ENCODE assay signal across 12 cellular contexts in genomic region chr19:50344661-50345318, GRCh38. TPM values are rescaled to one million over a fixed set of nuclear protein-coding genes. Genes with fewer than 3 reads are reported as not detected.
DNase-seq lines count a peak whose midpoint lies in the region; ATAC-seq, FAIRE-seq and TF ChIP-seq lines count a peak whose summit lies in the region.
"Had no signal": no experiment of that assay in that cellular context is flagged by ENCODE, and none has a peak within 500 bp of the region (broad histone marks: within the 10 kb centered on the region; RNA-seq: fewer than 3 reads in every experiment).

No MANE protein-coding gene starts in this region.

- RAD21 ChIA-PET in GM12878 (lab: Charles Lee; ENCODE audit: unreplicated experiment): interaction anchor here (1.0 to 4.6 kb wide), 6 partner anchors 12 to 71 kb away, joined by 3 to 28 read pairs (median 5); partner anchors contain the start of gene KCNC3

- peak overlapping the region; percentile 19 for H3K4me2 ChIP-seq in GM12878 (ENCODE audit: control insufficient read depth, insufficient read depth)

- intact Hi-C loops in GM12878 (cut with micrococcal nuclease; ENCODE audit: unreplicated experiment): loop anchor here (5.0 kb wide), 1 partner anchor 88 kb away; the partner anchor contains the start of gene MYBPC2

- DNase-seq in CD1c-positive myeloid dendritic cell (ENCODE audit: extremely low spot score) (peak; percentile 68), GM12878 (ENCODE audit: low read depth, low spot score) (peak; percentile 90), NCI-H187 treated with DMSO at 0.1 percent for 48 hours (lab: John Stamatoyannopoulos, UW) (no peak), AG08396 (ENCODE audit: low spot score) (no peak), kidney glomerular epithelial cell (lab: John Stamatoyannopoulos, UW) (no peak)
- DNase-seq: activated T-cell treated with anti-CD3 and anti-CD28 coated beads, Interleukin-2, amount 50 U/mL, for 1 hour; Caco-2 had no signal

- SMC1A ChIA-PET in GM12878 (lab: Charles Lee; ENCODE audit: uncharacterized antibody, unreplicated experiment): interaction anchor here (0.9 to 6.9 kb wide), 4 partner anchors 12 to 433 kb away, joined by 3 to 49 read pairs (median 4); no protein-coding TSS in a partner anchor

- H3K9me3 ChIP-seq in GM12878 (replicated peaks; ENCODE audit: control insufficient read depth, insufficient read depth, low read length): peaks cover 7% of the 10 kb centered on the region; the same call in 2 of the 3 replicates
- H3K9me3 ChIP-seq: pancreas had no signal

- peak overlapping the region; percentile 36; the same call in 1 of the 2 replicates for H2AFZ ChIP-seq in GM12878 (ENCODE audit: control insufficient read depth, low read depth, low read length)

- peak overlapping the region; percentile 90 for H3K4me3 ChIP-seq in GM12878
- H3K4me3 ChIP-seq: pancreas had no signal

- peak overlapping the region; percentile 95 for H3K27ac ChIP-seq in GM12878 (ENCODE audit: control insufficient read depth, insufficient read depth)
- H3K27ac ChIP-seq: pancreas had no signal

- no peak for TF ChIP-seq RAD21 in GM12878 (IDR thresholded peaks at IDR 0.05; ENCODE audit: insufficient read depth, low read depth, low read length)

- H3K27me3 ChIP-seq in GM12878 (replicated peaks in 1 of 2; ENCODE audit: control insufficient read depth in 2 of 2, insufficient read depth in 2 of 2, low read length in 1 of 2): no peaks in the 10 kb centered on the region
- H3K27me3 ChIP-seq: pancreas had no signal

- peaks cover 39% of the 10 kb centered on the region for H3K4me1 ChIP-seq in GM12878 (ENCODE audit: control insufficient read depth, insufficient read depth, low read length)
- H3K4me1 ChIP-seq: pancreas had no signal

- 5% methylated on average over 8 of the region's 8 CpGs for WGBS in GM12878 (ENCODE audit: insufficient coverage, insufficient replicate concordance, low lambda C conversion rate, missing lambda C conversion rate)

- peak; percentile 40 for ATAC-seq in HG03378 (IDR thresholded peaks at IDR 0.05; ENCODE audit: unreplicated experiment)
- peak; percentile 63 for ATAC-seq in GM12878
- ATAC-seq in GM19397 (IDR thresholded peaks at IDR 0.05; ENCODE audit: unreplicated experiment): no peak

- no TSS peak for BruUV-seq in GM12878 (replicated peaks; lab: Mats Ljungman, UMichigan)

- FAIRE-seq in GM12878 (lab: Jason Lieb, UNC): peak; percentile 87
- FAIRE-seq: H1, pancreas had no signal

- H3K9ac ChIP-seq in GM12878 (ENCODE audit: control insufficient read depth, insufficient read depth, low read length): peak overlapping the region; percentile 84

- peaks cover 0 to 2% of the 10 kb centered on the region in 2 experiments; a peak in 1 of 4 replicates for H3K36me3 ChIP-seq in GM12878 (ENCODE audit: control insufficient read depth in 2 of 2, insufficient read depth in 2 of 2, low read length in 1 of 2)
- H3K36me3 ChIP-seq: pancreas had no signal

- POLR2A ChIA-PET in GM12878 (lab: Charles Lee): interaction anchor here (0.8 to 5.8 kb wide), 8 partner anchors 9 to 74 kb away, joined by 3 to 38 read pairs (median 5); partner anchors contain the start of genes KCNC3 and SPIB

- TF ChIP-seq POLR2A in GM18951 (IDR thresholded peaks at IDR 0.05; ENCODE audit: extremely low read depth, insufficient read depth, insufficient read length) (peak; percentile 54), GM12878 (IDR thresholded peaks at IDR 0.05; ENCODE audit: low read depth, low read length) (peak; percentile 96)

- CTCF ChIA-PET in GM12878 (lab: Yijun Ruan, JAX): interaction anchor here (0.6 to 5.5 kb wide), 7 partner anchors 9 to 92 kb away, joined by 3 to 29 read pairs (median 6); partner anchors contain the start of gene NAPSA

- in situ Hi-C loops in GM18951 (cut with MboI; ENCODE audit: low sequenced_read_pairs, unreplicated experiment) (no loop called here), GM12878 (cut with MboI) (loop anchor here (25.0 kb wide), 1 partner anchor 1018 kb away; the partner anchor contains the start of genes CLDND2, ETFB and NKG7)

- H4K20me1 ChIP-seq in GM12878 (ENCODE audit: control insufficient read depth, insufficient read depth): no peaks in the 10 kb centered on the region

- TF ChIP-seq CTCF in GM12878 (IDR thresholded peaks at IDR 0.05 in 2 of 3, conservative IDR thresholded peaks at IDR 0.05 in 1 of 3; ENCODE audit: control insufficient read depth in 2 of 3, extremely low read depth in 1 of 3, insufficient read depth in 1 of 3, low read depth in 3 of 3, low read length in 3 of 3): no peak

- peak; percentile 48 to 88; a peak in 3 of 4 replicates for TF ChIP-seq EP300 in GM12878 (IDR thresholded peaks at IDR 0.05; ENCODE audit: borderline replicate concordance in 1 of 2, control insufficient read depth in 1 of 2, low read depth in 2 of 2, low read length in 2 of 2)

- peaks cover 34% of the 10 kb centered on the region for H3K79me2 ChIP-seq in GM12878 (ENCODE audit: control insufficient read depth, insufficient read depth, low read length)

RNA-seq across cellular contexts. Expression of gene KCNC3, which starts 15.6 kb away (rescaled TPM):
- total RNA-seq in GM12878 (2013; cell fraction: nucleolus; rRNA removed): 1.6 and 1.9 TPM in 2 replicates
- total RNA-seq in GM12878 (2014; rRNA removed): 0.16 and 0.45 TPM in 2 replicates
- 0.27 and 0.32 TPM in 2 replicates for total RNA-seq in GM12878 (2014; rRNA removed; fragmentation: Illumina TruSeq; extraction: Trizol)
- total RNA-seq in GM12878 (2021): 2.4 and 3.8 TPM in 2 replicates
- 1.4 TPM for polyA plus RNA-seq in GM12878 (2011; ENCODE audit: low read depth)
- polyA plus RNA-seq in GM12878 (2011; rRNA removed): 0.24 and 0.43 TPM in 2 replicates
- polyA plus RNA-seq in GM12878 (2011; cell fraction: cytosol; rRNA removed): 0.63 and 0.75 TPM in 2 replicates
- 4.0 and 5.1 TPM in 2 replicates for polyA plus RNA-seq in GM12878 (2011; cell fraction: nucleus; rRNA removed)
- 2.9 and 5.5 TPM in 2 replicates for polyA plus RNA-seq in GM12878 (2012)
- 1.1 and 1.5 TPM in 2 replicates for polyA plus RNA-seq in GM12878 (2014; fragmentation: Illumina TruSeq; extraction: Trizol)
- not detected for polyA plus RNA-seq in GM12878 (2014; fragmentation: Nextera tagmentation; extraction: Ambion mirVana)
- 1.9 and 2.5 TPM in 2 replicates for polyA plus RNA-seq in GM12878 (2014; rRNA removed)
- polyA plus RNA-seq in GM12878 (2016; fragmentation: Nextera tagmentation; extraction: Ambion mirVana): under 1 TPM; 0.08 to 0.10 TPM
- polyA minus RNA-seq in GM12878 (2011; rRNA and poly(A)+ RNA removed): 0.73 and 0.77 TPM in 2 replicates
- 0.62 TPM in 1 of 2 replicates, not detected in the other for polyA minus RNA-seq in GM12878 (2011; cell fraction: cytosol; rRNA and poly(A)+ RNA removed)
- 1.1 and 1.9 TPM in 2 replicates for polyA minus RNA-seq in GM12878 (2011; cell fraction: nucleus; rRNA and poly(A)+ RNA removed)

RNA-seq across cellular contexts. Expression of gene NAPSA, which starts 20.6 kb away (rescaled TPM):
- 19.2 and 19.9 TPM in 2 replicates for total RNA-seq in GM12878 (2013; cell fraction: nucleolus; rRNA removed)
- total RNA-seq in GM12878 (2014; rRNA removed) (20.1 and 20.6 TPM in 2 replicates), GM12878 (2014; rRNA removed; fragmentation: Illumina TruSeq; extraction: Trizol) (12.3 and 14.5 TPM in 2 replicates), GM12878 (2021) (18.2 and 19.2 TPM in 2 replicates)
- 30.5 TPM for polyA plus RNA-seq in GM12878 (2011; ENCODE audit: low read depth)
- polyA plus RNA-seq in GM12878 (2011; rRNA removed) (30.8 and 45.4 TPM in 2 replicates), GM12878 (2014; fragmentation: Illumina TruSeq; extraction: Trizol) (13.8 and 15.3 TPM in 2 replicates), GM12878 (2014; fragmentation: Nextera tagmentation; extraction: Ambion mirVana) (10 to 100 TPM in 1 of 2 experiments, 1 to 10 TPM in 1; 6.7 to 15.2 TPM), GM12878 (2014; rRNA removed) (21.6 and 22.4 TPM in 2 replicates), GM12878 (2016; fragmentation: Nextera tagmentation; extraction: Ambion mirVana) (10 to 100 TPM; 17.0 to 17.2 TPM)
- polyA plus RNA-seq in GM12878 (2011; cell fraction: cytosol; rRNA removed): 65.3 and 79.7 TPM in 2 replicates
- 86.1 and 106 TPM in 2 replicates for polyA plus RNA-seq in GM12878 (2011; cell fraction: nucleus; rRNA removed)
- polyA plus RNA-seq in GM12878 (2012): 15.8 and 49.6 TPM in 2 replicates
- polyA minus RNA-seq in GM12878 (2011; rRNA and poly(A)+ RNA removed): 20.5 and 43.9 TPM in 2 replicates
- polyA minus RNA-seq in GM12878 (2011; cell fraction: cytosol; rRNA and poly(A)+ RNA removed): 10.6 and 14.8 TPM in 2 replicates
- 11.8 and 16.9 TPM in 2 replicates for polyA minus RNA-seq in GM12878 (2011; cell fraction: nucleus; rRNA and poly(A)+ RNA removed)

RNA-seq across cellular contexts. Expression of gene NR1H2, which starts 31.5 kb away (rescaled TPM):
- 40.9 and 43.5 TPM in 2 replicates for total RNA-seq in GM12878 (2013; cell fraction: nucleolus; rRNA removed)
- total RNA-seq in GM12878 (2014; rRNA removed) (44.8 and 45.2 TPM in 2 replicates), GM12878 (2014; rRNA removed; fragmentation: Illumina TruSeq; extraction: Trizol) (15.6 and 17.2 TPM in 2 replicates), GM12878 (2021) (43.3 and 44.5 TPM in 2 replicates)
- polyA plus RNA-seq in GM12878 (2011; ENCODE audit: low read depth): 12.3 TPM
- polyA plus RNA-seq in GM12878 (2011; rRNA removed) (12.3 and 26.9 TPM in 2 replicates), GM12878 (2014; fragmentation: Illumina TruSeq; extraction: Trizol) (1.8 and 16.2 TPM in 2 replicates), GM12878 (2014; fragmentation: Nextera tagmentation; extraction: Ambion mirVana) (1 to 10 TPM in 1 of 2 experiments, under 1 TPM in 1; 0.05 to 1.3 TPM), GM12878 (2014; rRNA removed) (52.4 and 53.3 TPM in 2 replicates), GM12878 (2016; fragmentation: Nextera tagmentation; extraction: Ambion mirVana) (10 to 100 TPM; 45.7 to 54.2 TPM)
- 35.8 and 59.6 TPM in 2 replicates for polyA plus RNA-seq in GM12878 (2011; cell fraction: cytosol; rRNA removed)
- 90.2 and 96.1 TPM in 2 replicates for polyA plus RNA-seq in GM12878 (2011; cell fraction: nucleus; rRNA removed)
- polyA plus RNA-seq in GM12878 (2012): 46.7 and 49.3 TPM in 2 replicates
- 19.2 and 26.2 TPM in 2 replicates for polyA minus RNA-seq in GM12878 (2011; rRNA and poly(A)+ RNA removed)
- polyA minus RNA-seq in GM12878 (2011; cell fraction: cytosol; rRNA and poly(A)+ RNA removed): 13.5 and 15.4 TPM in 2 replicates
- polyA minus RNA-seq in GM12878 (2011; cell fraction: nucleus; rRNA and poly(A)+ RNA removed): 17.4 and 27.1 TPM in 2 replicates

RNA-seq across cellular contexts. Expression of gene POLD1, which starts 39.4 kb away (rescaled TPM):
- 45.1 and 55.2 TPM in 2 replicates for total RNA-seq in GM12878 (2013; cell fraction: nucleolus; rRNA removed)
- total RNA-seq in GM12878 (2014; rRNA removed): 121 and 141 TPM in 2 replicates
- 28.6 and 31.8 TPM in 2 replicates for total RNA-seq in GM12878 (2014; rRNA removed; fragmentation: Illumina TruSeq; extraction: Trizol)
- 146 and 165 TPM in 2 replicates for total RNA-seq in GM12878 (2021)
- polyA plus RNA-seq in GM12878 (2011; ENCODE audit: low read depth): 15.5 TPM
- polyA plus RNA-seq in GM12878 (2011; rRNA removed): 10.4 and 25.7 TPM in 2 replicates
- polyA plus RNA-seq in GM12878 (2011; cell fraction: cytosol; rRNA removed): 47.4 and 83.0 TPM in 2 replicates
- 231 and 322 TPM in 2 replicates for polyA plus RNA-seq in GM12878 (2011; cell fraction: nucleus; rRNA removed)
- polyA plus RNA-seq in GM12878 (2012): 51.0 and 61.8 TPM in 2 replicates
- 1.9 and 18.1 TPM in 2 replicates for polyA plus RNA-seq in GM12878 (2014; fragmentation: Illumina TruSeq; extraction: Trizol)
- polyA plus RNA-seq in GM12878 (2014; fragmentation: Nextera tagmentation; extraction: Ambion mirVana): 1 to 10 TPM in 1 of 2 experiments, under 1 TPM in 1; 0.76 to 6.5 TPM
- polyA plus RNA-seq in GM12878 (2014; rRNA removed): 95.1 and 110 TPM in 2 replicates
- 100 to 1,000 TPM; 111 to 118 TPM for polyA plus RNA-seq in GM12878 (2016; fragmentation: Nextera tagmentation; extraction: Ambion mirVana)
- polyA minus RNA-seq in GM12878 (2011; rRNA and poly(A)+ RNA removed): 34.5 and 105 TPM in 2 replicates
- 65.4 and 72.3 TPM in 2 replicates for polyA minus RNA-seq in GM12878 (2011; cell fraction: cytosol; rRNA and poly(A)+ RNA removed)
- polyA minus RNA-seq in GM12878 (2011; cell fraction: nucleus; rRNA and poly(A)+ RNA removed): 50.1 and 97.2 TPM in 2 replicates

Comparison
In these comparisons a context has a peak if more than half of its experiments do, and no peak if none do; other contexts are left out.
1. DNase-seq: peak in CD1c-positive myeloid dendritic cell (single experiment) and GM12878 (single experiment); none in NCI-H187 treated with DMSO at 0.1 percent for 48 hours (single experiment), AG08396 (single experiment) and kidney glomerular epithelial cell (single experiment).